ENCODE assay signal across 15 cellular contexts in the genomic region with DNA sequence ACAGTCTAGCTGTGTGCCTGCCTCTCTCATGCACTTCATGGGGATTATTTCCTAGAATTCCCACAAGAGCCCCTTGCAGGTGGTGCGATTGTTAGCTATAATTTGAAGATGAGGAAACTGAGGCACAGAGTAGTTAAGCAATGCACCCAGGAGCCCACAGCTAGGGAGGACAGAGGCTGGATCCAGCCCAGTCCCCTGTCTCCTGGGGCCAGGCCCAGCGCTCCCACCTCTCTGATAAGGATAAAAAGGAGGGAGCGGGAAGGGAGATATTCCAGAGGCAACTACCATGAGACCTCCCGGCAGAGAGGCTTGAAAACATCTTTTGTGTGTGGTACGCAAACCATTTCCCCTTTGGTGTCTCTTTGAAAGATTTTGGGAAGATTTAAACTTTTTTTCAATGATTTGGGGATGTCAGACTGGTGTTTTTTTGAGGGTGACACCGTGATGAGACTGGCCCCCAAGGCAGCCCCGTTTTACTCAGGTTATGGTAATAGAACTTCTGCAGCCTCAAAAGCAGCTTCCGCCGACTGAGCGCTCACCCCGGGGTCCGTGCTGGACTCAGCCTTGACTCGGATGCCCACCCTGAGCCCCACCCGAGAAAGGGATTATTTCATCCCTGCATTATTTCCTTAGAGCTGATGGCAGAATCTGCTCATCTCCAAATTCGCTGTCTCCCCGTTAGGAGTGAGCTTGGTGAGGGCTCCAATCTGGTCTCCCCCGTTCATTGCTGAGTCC.
DNase-seq lines count a peak whose midpoint lies in the region; ATAC-seq and TF ChIP-seq lines count a peak whose summit lies in the region.
"Had no signal": no experiment of that assay in that cellular context is flagged by ENCODE, and none has a peak within 500 bp of the region (broad histone marks: within the 10 kb centered on the region; RNA-seq: fewer than 3 reads in every experiment).

No MANE protein-coding gene starts in this region.

- DNase-seq in CD4-positive, alpha-beta T cell = no peak
- peak; percentile 32 for DNase-seq in islet precursor cell
- peak in 1 of 2 donors; percentile 37 for DNase-seq in psoas muscle
- DNase-seq in activated CD8-positive, alpha-beta memory T cell treated with anti-CD3 and anti-CD28 coated beads, Interleukin-2, amount 50 U/mL, for 48 hours = no peak
- no peak for DNase-seq in stimulated activated CD4-positive, alpha-beta T cell treated with anti-CD3 and anti-CD28 coated beads, Interleukin-2, amount 100 ng/mL, for 24 hours
- DNase-seq: DMS79 treated with DMSO at 0.1 percent for 48 hours; Kasumi-1; NCI-H446 treated with DMSO at 0.1 percent for 48 hours; stimulated activated naive CD8-positive, alpha-beta T cell treated with anti-CD3 and anti-CD28 coated beads, Interleukin-15, Interleukin-2, amounts not matched to agents 100 U/mL and 50 U/mL, for 24 hours had no signal

- ATAC-seq in CD4-positive, alpha-beta T cell (ENCODE audit: poor library complexity) = no peak
- no peak for ATAC-seq in activated T-helper 17 cell treated with anti-CD3 and anti-CD28 coated beads, Interleukin-2, amount 50 U/mL, for 72 hours (replicated peaks)
- no peak for ATAC-seq in psoas muscle
- no peak for ATAC-seq in HG03135 (IDR thresholded peaks at IDR 0.05; ENCODE audit: unreplicated experiment)
- no peak for ATAC-seq in HG02938 (IDR thresholded peaks at IDR 0.05; ENCODE audit: unreplicated experiment)
- ATAC-seq: naive thymus-derived CD4-positive, alpha-beta T cell had no signal

- TF ChIP-seq CTCF in CD4-positive, alpha-beta T cell (IDR thresholded peaks at IDR 0.05) = no peak
- TF ChIP-seq CTCF in psoas muscle (IDR thresholded peaks at IDR 0.05) = no peak

- CTCF ChIA-PET in CD4-positive, alpha-beta T cell (lab: Charles Lee) = no interaction called here

- no peak overlapping the region for H3K27ac ChIP-seq in CD4-positive, alpha-beta T cell (ENCODE audit: low read depth, low read length)
- peak overlapping the region; percentile 33 for H3K27ac ChIP-seq in psoas muscle
- H3K27ac ChIP-seq: epithelial cell of prostate had no signal

- POLR2A ChIA-PET in CD4-positive, alpha-beta T cell (lab: Charles Lee) = no interaction called here

- H3K9me3 Mint-ChIP-seq in CD4-positive, alpha-beta T cell = no peaks in the 10 kb centered on the region
- H3K9me3 Mint-ChIP-seq in activated T-helper 17 cell treated with anti-CD3 and anti-CD28 coated beads, Interleukin-2, amount 50 U/mL, for 72 hours = no peaks in the 10 kb centered on the region
- H3K9me3 Mint-ChIP-seq: activated naive CD4-positive, alpha-beta T cell treated with anti-CD3 and anti-CD28 coated beads, Interleukin-2, amount 50 U/mL, for 72 hours had no signal

- no peaks in the 10 kb centered on the region for H3K9me3 ChIP-seq in CD4-positive, alpha-beta T cell (ENCODE audit: control insufficient read depth, low read length)
- H3K9me3 ChIP-seq in psoas muscle = no peaks in the 10 kb centered on the region

- no peaks in the 10 kb centered on the region for H3K27me3 ChIP-seq in CD4-positive, alpha-beta T cell (ENCODE audit: control insufficient read depth, insufficient read depth, low read length)
- no peaks in the 10 kb centered on the region for H3K27me3 ChIP-seq in psoas muscle (ENCODE audit: insufficient read depth in 3 of 3, low read length in 2 of 3)

- no peak overlapping the region for H3K27ac Mint-ChIP-seq in CD4-positive, alpha-beta T cell
- H3K27ac Mint-ChIP-seq in activated T-helper 17 cell treated with anti-CD3 and anti-CD28 coated beads, Interleukin-2, amount 50 U/mL, for 72 hours = peak overlapping the region; percentile 58

- intact Hi-C loops in CD4-positive, alpha-beta T cell (cut with DNase I, micrococcal nuclease) = loop anchor here in 1 of 2 experiments (5.0 kb wide), 4 partner anchors 94 to 244 kb away; a partner anchor contains a TSS
- intact Hi-C loops in psoas muscle (cut with DNase I) = no loop called here

- H3K4me3 Mint-ChIP-seq in CD4-positive, alpha-beta T cell = peak overlapping the region; percentile 30
- H3K4me3 Mint-ChIP-seq in activated T-helper 17 cell treated with anti-CD3 and anti-CD28 coated beads, Interleukin-2, amount 50 U/mL, for 72 hours = no peak overlapping the region

- no peaks in the 10 kb centered on the region for H3K36me3 ChIP-seq in psoas muscle (ENCODE audit: insufficient read depth in 1 of 2, low read depth in 1 of 2)

- H3K4me1 ChIP-seq in psoas muscle = peaks cover 23% of the 10 kb centered on the region

- H3K36me3 Mint-ChIP-seq in CD4-positive, alpha-beta T cell (ENCODE audit: low read depth) = no peaks in the 10 kb centered on the region
- no peaks in the 10 kb centered on the region for H3K36me3 Mint-ChIP-seq in activated T-helper 17 cell treated with anti-CD3 and anti-CD28 coated beads, Interleukin-2, amount 50 U/mL, for 72 hours (ENCODE audit: low read depth)
- H3K36me3 Mint-ChIP-seq: activated naive CD4-positive, alpha-beta T cell treated with anti-CD3 and anti-CD28 coated beads, Interleukin-2, amount 50 U/mL, for 72 hours; naive thymus-derived CD4-positive, alpha-beta T cell had no signal

- no peak overlapping the region for H3K4me3 ChIP-seq in psoas muscle

- H3K27me3 Mint-ChIP-seq in CD4-positive, alpha-beta T cell = no peaks in the 10 kb centered on the region
- H3K27me3 Mint-ChIP-seq in activated T-helper 17 cell treated with anti-CD3 and anti-CD28 coated beads, Interleukin-2, amount 50 U/mL, for 72 hours = no peaks in the 10 kb centered on the region
- H3K27me3 Mint-ChIP-seq: naive thymus-derived CD4-positive, alpha-beta T cell had no signal

- H3K4me1 Mint-ChIP-seq in CD4-positive, alpha-beta T cell (ENCODE audit: low read depth) = peaks cover 22% of the 10 kb centered on the region
- peaks cover 7% of the 10 kb centered on the region for H3K4me1 Mint-ChIP-seq in activated T-helper 17 cell treated with anti-CD3 and anti-CD28 coated beads, Interleukin-2, amount 50 U/mL, for 72 hours

- WGBS in psoas muscle, 3 donors = 78 to 80% (median 79%) methylated on average over 17 of the region's 17 CpGs
